Comparison of ENCODE assay signal across 8 cellular contexts in the genomic region with DNA sequence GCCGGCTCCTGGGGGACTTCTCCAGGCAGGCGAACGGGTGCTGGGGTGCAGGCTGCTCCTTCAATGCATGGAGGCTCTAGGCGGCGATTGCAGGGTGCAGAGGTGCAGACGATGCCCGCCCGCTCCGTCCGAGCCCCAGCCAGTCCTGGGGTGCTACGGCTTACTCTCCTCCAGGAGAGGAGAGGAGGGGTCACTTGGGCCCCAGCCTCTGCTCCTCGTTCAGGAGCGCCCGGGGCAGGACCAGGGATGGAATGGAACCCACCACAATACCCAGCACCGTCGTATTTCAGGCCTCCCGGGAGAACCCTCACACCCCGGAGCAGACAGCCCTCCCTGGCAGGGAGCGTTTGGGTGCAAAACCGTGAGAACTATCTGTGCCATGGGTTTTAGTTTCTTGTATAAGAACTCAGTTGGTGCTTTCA.
A peak's percentile ranks its signal among the peaks of the same experiment; 100 is the strongest.
DNase-seq lines count a peak whose midpoint lies in the region; ATAC-seq lines count a peak whose summit lies in the region.

No MANE protein-coding gene starts in this region.

- ATAC-seq in GM18517 (IDR thresholded peaks at IDR 0.05; ENCODE audit: unreplicated experiment) (peak; percentile 30), HG03066 (IDR thresholded peaks at IDR 0.05; ENCODE audit: low read depth, unreplicated experiment) (peak; percentile 14), GM18519 (IDR thresholded peaks at IDR 0.05; ENCODE audit: low FRiP score, unreplicated experiment) (no peak)

- DNase-seq in activated naive CD4-positive, alpha-beta T cell treated with anti-CD3 and anti-CD28 coated beads, Interleukin-2, amount 50 U/mL, for 16 hours, result peak; percentile 13
- DNase-seq in hepatic stellate cell (ENCODE audit: low spot score) (peak; percentile 37), SW 1271 (lab: John Stamatoyannopoulos, UW) (no peak), GF-D8 (lab: John Stamatoyannopoulos, UW) (no peak)

- peak overlapping the region; percentile 79 to 99 (median 90) for H3K4me3 ChIP-seq in skin epidermis

- H3K27ac ChIP-seq in skin epidermis, result peak overlapping the region; percentile 65 to 97 (median 89)

Comparison
In these comparisons a context has a peak if more than half of its experiments do, and no peak if none do; other contexts are left out.
1. DNase-seq: peak in activated naive CD4-positive, alpha-beta T cell treated with anti-CD3 and anti-CD28 coated beads, Interleukin-2, amount 50 U/mL, for 16 hours (single experiment) and hepatic stellate cell (single experiment); none in SW 1271 (0 of 2) and GF-D8 (single experiment).